In genomic region chr2:221530653-221531037, GRCh38 we compare ENCODE assay signal across 15 cellular contexts. TPM values are rescaled to one million over a fixed set of nuclear protein-coding genes. Genes with fewer than 3 reads are reported as not detected.
A peak's percentile ranks its signal among the peaks of the same experiment; 100 is the strongest.
DNase-seq lines count a peak whose midpoint lies in the region; ATAC-seq and TF ChIP-seq lines count a peak whose summit lies in the region.
"Had no signal": no experiment of that assay in that cellular context is flagged by ENCODE, and none has a peak within 500 bp of the region (broad histone marks: within the 10 kb centered on the region; RNA-seq: fewer than 3 reads in every experiment).

No MANE protein-coding gene starts in this region.

- H3K4me3 ChIP-seq in hepatocyte (no peak overlapping the region), spleen (peak overlapping the region in 1 of 8 donors; percentile 16)
- H3K4me3 ChIP-seq: gastroesophageal sphincter had no signal

- H3K9me3 ChIP-seq in hepatocyte (ENCODE audit: low read depth): no peaks in the 10 kb centered on the region
- no peaks in the 10 kb centered on the region for H3K9me3 ChIP-seq in spleen
- H3K9me3 ChIP-seq: gastroesophageal sphincter had no signal

- H3K36me3 Mint-ChIP-seq in activated naive CD4-positive, alpha-beta T cell treated with anti-CD3 and anti-CD28 coated beads for 36 hours (ENCODE audit: low read depth): no peaks in the 10 kb centered on the region
- peaks cover 0 to 7% of the 10 kb centered on the region in 2 donors for H3K36me3 Mint-ChIP-seq in activated naive CD4-positive, alpha-beta T cell treated with anti-CD3 and anti-CD28 coated beads, Interleukin-2, amount 50 U/mL, for 72 hours
- H3K36me3 Mint-ChIP-seq in stimulated activated effector memory CD8-positive, alpha-beta T cell treated with anti-CD3 and anti-CD28 coated beads, Interleukin-12 subunit alpha, Interleukin-12 subunit beta, amount 100 ng/mL, for 72 hours: no peaks in the 10 kb centered on the region
- no peaks in the 10 kb centered on the region for H3K36me3 Mint-ChIP-seq in progenitor cell of endocrine pancreas (ENCODE audit: insufficient read depth)

- ATAC-seq in activated naive CD4-positive, alpha-beta T cell treated with anti-CD3 and anti-CD28 coated beads, Interleukin-2, amount 50 U/mL, for 72 hours: no peak
- ATAC-seq in stimulated activated effector memory CD8-positive, alpha-beta T cell treated with anti-CD3 and anti-CD28 coated beads, Interleukin-12 subunit alpha, Interleukin-12 subunit beta, amount 100 ng/mL, for 72 hours: no peak
- no peak for ATAC-seq in GM18520 (IDR thresholded peaks at IDR 0.05; ENCODE audit: unreplicated experiment)
- ATAC-seq: gastroesophageal sphincter had no signal

- WGBS in hepatocyte (ENCODE audit: low lambda C conversion rate, missing lambda C conversion rate): 78% methylated on average over 2 of the region's 2 CpGs
- 65 to 96% (median 78%) methylated on average over 2 of the region's 2 CpGs for WGBS in spleen, 5 donors

- H4K20me1 ChIP-seq in hepatocyte (ENCODE audit: insufficient read depth, poor library complexity, severe bottlenecking): no peaks in the 10 kb centered on the region

- peak overlapping the region; percentile 47 for H3K4me2 ChIP-seq in hepatocyte

- TF ChIP-seq CTCF in RWPE1 (conservative IDR thresholded peaks at IDR 0.05; ENCODE audit: low read depth): no peak
- TF ChIP-seq CTCF in hepatocyte (IDR thresholded peaks at IDR 0.05; ENCODE audit: poor library complexity): no peak
- no peak for TF ChIP-seq CTCF in progenitor cell of endocrine pancreas (IDR thresholded peaks at IDR 0.05; ENCODE audit: unreplicated experiment)
- TF ChIP-seq CTCF in spleen (IDR thresholded peaks at IDR 0.05 in 8 of 11, conservative IDR thresholded peaks at IDR 0.05 in 3 of 11): no peak

- no peak overlapping the region for H3K4me3 Mint-ChIP-seq in activated naive CD4-positive, alpha-beta T cell treated with anti-CD3 and anti-CD28 coated beads for 36 hours
- H3K4me3 Mint-ChIP-seq in stimulated activated effector memory CD8-positive, alpha-beta T cell treated with anti-CD3 and anti-CD28 coated beads, Interleukin-12 subunit alpha, Interleukin-12 subunit beta, amount 100 ng/mL, for 72 hours: peak overlapping the region; percentile 70
- no peak overlapping the region for H3K4me3 Mint-ChIP-seq in progenitor cell of endocrine pancreas (ENCODE audit: low read depth)

- DNase-seq in activated naive CD4-positive, alpha-beta T cell treated with anti-CD3 and anti-CD28 coated beads for 36 hours: no peak
- no peak for DNase-seq in activated naive CD4-positive, alpha-beta T cell treated with anti-CD3 and anti-CD28 coated beads, Interleukin-2, amount 50 U/mL, for 72 hours (ENCODE audit: low spot score in 2 of 2)
- no peak for DNase-seq in RWPE1 (ENCODE audit: low spot score)
- no peak for DNase-seq in hepatocyte (ENCODE audit: low spot score)
- DNase-seq in stimulated activated effector memory CD8-positive, alpha-beta T cell treated with anti-CD3 and anti-CD28 coated beads, Interleukin-12 subunit alpha, Interleukin-12 subunit beta, amount 100 ng/mL, for 72 hours (ENCODE audit: low spot score in 2 of 2): no peak
- no peak for DNase-seq in progenitor cell of endocrine pancreas (ENCODE audit: low spot score, unreplicated experiment)
- DNase-seq in spleen: no peak
- DNase-seq: activated CD4-positive, alpha-beta T cell treated with anti-CD3 and anti-CD28 coated beads for 48 hours; activated effector memory CD4-positive, alpha-beta T cell treated with Interleukin-2 at 50 U/mL for 16 hours; Karpas-422; NCI-H1436; posterior cingulate gyrus; Right ventricle myocardium superior had no signal

- H3K27me3 ChIP-seq in hepatocyte (no peaks in the 10 kb centered on the region), spleen (replicated peaks in 1 of 7) (no peaks in the 10 kb centered on the region)
- H3K27me3 ChIP-seq: gastroesophageal sphincter had no signal

- peak overlapping the region; percentile 14 for H3K27ac Mint-ChIP-seq in activated naive CD4-positive, alpha-beta T cell treated with anti-CD3 and anti-CD28 coated beads for 36 hours
- peak overlapping the region in 1 of 2 donors; percentile 76 for H3K27ac Mint-ChIP-seq in activated naive CD4-positive, alpha-beta T cell treated with anti-CD3 and anti-CD28 coated beads, Interleukin-2, amount 50 U/mL, for 72 hours
- H3K27ac Mint-ChIP-seq in stimulated activated effector memory CD8-positive, alpha-beta T cell treated with anti-CD3 and anti-CD28 coated beads, Interleukin-12 subunit alpha, Interleukin-12 subunit beta, amount 100 ng/mL, for 72 hours: no peak overlapping the region
- H3K27ac Mint-ChIP-seq in progenitor cell of endocrine pancreas: no peak overlapping the region

- CTCF ChIA-PET in activated naive CD4-positive, alpha-beta T cell treated with anti-CD3 and anti-CD28 coated beads for 36 hours (lab: Charles Lee): interaction anchor here (0.6 to 1.0 kb wide), 2 partner anchors 16 to 226 kb away, joined by 3 to 4 read pairs; no protein-coding TSS in a partner anchor
- CTCF ChIA-PET in RWPE1 (lab: Yijun Ruan, JAX): no interaction called here

- no peaks in the 10 kb centered on the region for H3K9me2 ChIP-seq in hepatocyte (replicated peaks; ENCODE audit: insufficient read depth)

- H3K36me3 ChIP-seq in hepatocyte (replicated peaks; ENCODE audit: insufficient read depth, low read depth): no peaks in the 10 kb centered on the region
- no peaks in the 10 kb centered on the region for H3K36me3 ChIP-seq in spleen
- H3K36me3 ChIP-seq: gastroesophageal sphincter had no signal

- POLR2A ChIA-PET in RWPE1 (lab: Yijun Ruan, JAX; ENCODE audit: low non-redundant PET): no interaction called here

- peaks cover 27% of the 10 kb centered on the region for H3K79me2 ChIP-seq in hepatocyte

- peaks cover 36% of the 10 kb centered on the region for H3K4me1 ChIP-seq in hepatocyte (ENCODE audit: insufficient read depth)
- H3K4me1 ChIP-seq in spleen: peaks cover 0 to 31% (median 19%) of the 10 kb centered on the region in 6 donors

- intact Hi-C loops in activated naive CD4-positive, alpha-beta T cell treated with anti-CD3 and anti-CD28 coated beads for 36 hours (cut with micrococcal nuclease): loop anchor here (1.0 to 2.0 kb wide), 2 partner anchors 12 to 40 kb away; no protein-coding TSS in a partner anchor
- intact Hi-C loops in spleen (cut with DNase I; ENCODE audit: low total_unique reads): no loop called here

- no peak for TF ChIP-seq POLR2A in spleen (IDR thresholded peaks at IDR 0.05)

- no peak overlapping the region for H2AFZ ChIP-seq in hepatocyte

- no peaks in the 10 kb centered on the region for H3K9me3 Mint-ChIP-seq in activated naive CD4-positive, alpha-beta T cell treated with anti-CD3 and anti-CD28 coated beads for 36 hours
- peaks cover 0 to 4% of the 10 kb centered on the region in 2 donors for H3K9me3 Mint-ChIP-seq in activated naive CD4-positive, alpha-beta T cell treated with anti-CD3 and anti-CD28 coated beads, Interleukin-2, amount 50 U/mL, for 72 hours
- H3K9me3 Mint-ChIP-seq in stimulated activated effector memory CD8-positive, alpha-beta T cell treated with anti-CD3 and anti-CD28 coated beads, Interleukin-12 subunit alpha, Interleukin-12 subunit beta, amount 100 ng/mL, for 72 hours: no peaks in the 10 kb centered on the region
- H3K9me3 Mint-ChIP-seq in progenitor cell of endocrine pancreas (ENCODE audit: low read depth): no peaks in the 10 kb centered on the region

- H3K27me3 Mint-ChIP-seq in activated naive CD4-positive, alpha-beta T cell treated with anti-CD3 and anti-CD28 coated beads for 36 hours (ENCODE audit: low read depth): no peaks in the 10 kb centered on the region
- peaks cover 6% of the 10 kb centered on the region for H3K27me3 Mint-ChIP-seq in progenitor cell of endocrine pancreas

- H3K27ac ChIP-seq in RWPE1 (peak overlapping the region; percentile 51), hepatocyte (no peak overlapping the region), spleen (peak overlapping the region in 2 of 8 donors; percentile 11 to 43)

- peaks cover 40% of the 10 kb centered on the region for H3K4me1 Mint-ChIP-seq in activated naive CD4-positive, alpha-beta T cell treated with anti-CD3 and anti-CD28 coated beads for 36 hours (ENCODE audit: low read depth)
- H3K4me1 Mint-ChIP-seq in stimulated activated effector memory CD8-positive, alpha-beta T cell treated with anti-CD3 and anti-CD28 coated beads, Interleukin-12 subunit alpha, Interleukin-12 subunit beta, amount 100 ng/mL, for 72 hours: peaks cover 43% of the 10 kb centered on the region
- peaks cover 68% of the 10 kb centered on the region for H3K4me1 Mint-ChIP-seq in progenitor cell of endocrine pancreas (ENCODE audit: low read depth)

RNA-seq across cellular contexts. Expression of gene EPHA4, which starts 41.5 kb away (rescaled TPM):
- 1 to 10 TPM; 1.3 to 3.0 TPM for total RNA-seq in activated naive CD4-positive, alpha-beta T cell treated with anti-CD3 and anti-CD28 coated beads for 36 hours
- 1 to 10 TPM in 1 of 2 donors, under 1 TPM in 1; 0.73 to 5.2 TPM for total RNA-seq in activated naive CD4-positive, alpha-beta T cell treated with anti-CD3 and anti-CD28 coated beads, Interleukin-2, amount 50 U/mL, for 72 hours
- total RNA-seq in hepatocyte (36.8 and 39.0 TPM in 2 replicates), progenitor cell of endocrine pancreas (40.3 and 41.4 TPM in 2 replicates), spleen (10 to 100 TPM in 6 of 7 donors, 1 to 10 TPM in 1; 8.2 to 21.0 (median 17.5) TPM)
- polyA plus RNA-seq in hepatocyte (7.8 and 8.8 TPM in 2 replicates), spleen (1 to 10 TPM in 2 of 3 donors, under 1 TPM in 1; 0.80 to 2.9 (median 1.4) TPM)
